In genomic region chr9:126471084-126471611, GRCh38 we compare ENCODE assay signal across 9 cellular contexts.
DNase-seq lines count a peak whose midpoint lies in the region; ATAC-seq and TF ChIP-seq lines count a peak whose summit lies in the region.
"Had no signal": no experiment of that assay in that cellular context is flagged by ENCODE, and none has a peak within 500 bp of the region (broad histone marks: within the 10 kb centered on the region; RNA-seq: fewer than 3 reads in every experiment).

No MANE protein-coding gene starts in this region.

- no TSS peak for BruUV-seq in MCF 10A (replicated peaks; lab: Mats Ljungman, UMichigan)
- no TSS peak for BruUV-seq in mammary epithelial cell (replicated peaks; lab: Mats Ljungman, UMichigan)

- intact Hi-C loops in MCF 10A (cut with micrococcal nuclease), result no loop called here
- intact Hi-C loops in mammary epithelial cell (cut with micrococcal nuclease), result no loop called here
- intact Hi-C loops in left ventricle myocardium superior (cut with micrococcal nuclease), result no loop called here

- H3K27ac Mint-ChIP-seq in MCF 10A (ENCODE audit: low read depth, unreplicated experiment), result no peak overlapping the region
- peak overlapping the region; percentile 76 for H3K27ac Mint-ChIP-seq in activated T-helper 17 cell treated with anti-CD3 and anti-CD28 coated beads, Interleukin-2, amount 50 U/mL, for 72 hours

- no peak overlapping the region for H2AFZ ChIP-seq in mammary epithelial cell (ENCODE audit: low read depth, low read length)

- no peaks in the 10 kb centered on the region for H3K4me1 ChIP-seq in mammary epithelial cell (ENCODE audit: insufficient read depth, low read length)

- in situ Hi-C loops in mammary epithelial cell (cut with MboI; ENCODE audit: low sequenced_read_pairs in 2 of 2), result no loop called here

- no peaks in the 10 kb centered on the region for H3K79me2 ChIP-seq in mammary epithelial cell (ENCODE audit: insufficient read depth, low read length)

- H3K36me3 ChIP-seq in mammary epithelial cell (ENCODE audit: insufficient read depth, low read length), result no peaks in the 10 kb centered on the region

- H3K9ac ChIP-seq in mammary epithelial cell (ENCODE audit: insufficient read depth, low read length), result no peak overlapping the region

- no peaks in the 10 kb centered on the region for H3K27me3 ChIP-seq in mammary epithelial cell (ENCODE audit: insufficient read depth, low read length)

- no peaks in the 10 kb centered on the region for H3K9me3 ChIP-seq in mammary epithelial cell (replicated peaks; ENCODE audit: insufficient read depth, low read length)

- TF ChIP-seq CTCF in MCF 10A (IDR thresholded peaks at IDR 0.05; ENCODE audit: unreplicated experiment) (no peak), mammary epithelial cell (conservative IDR thresholded peaks at IDR 0.05 in 1 of 2, IDR thresholded peaks at IDR 0.05 in 1 of 2; ENCODE audit: extremely low read depth in 1 of 2, insufficient read depth in 1 of 2, low read depth in 1 of 2, low read length in 2 of 2) (no peak)

- H3K9me3 Mint-ChIP-seq in MCF 10A (ENCODE audit: unreplicated experiment), result no peaks in the 10 kb centered on the region
- no peaks in the 10 kb centered on the region for H3K9me3 Mint-ChIP-seq in activated T-helper 17 cell treated with anti-CD3 and anti-CD28 coated beads, Interleukin-2, amount 50 U/mL, for 72 hours

- 91% methylated on average over 15 of the region's 16 CpGs for WGBS in mammary epithelial cell (ENCODE audit: low coverage, missing lambda C conversion rate)

- H3K27me3 Mint-ChIP-seq in MCF 10A (ENCODE audit: insufficient read depth, unreplicated experiment), result no peaks in the 10 kb centered on the region
- no peaks in the 10 kb centered on the region for H3K27me3 Mint-ChIP-seq in activated T-helper 17 cell treated with anti-CD3 and anti-CD28 coated beads, Interleukin-2, amount 50 U/mL, for 72 hours

- dilution Hi-C loops in mammary epithelial cell (cut with HindIII; ENCODE audit: low sequenced_read_pairs), result loop anchor here (5.0 kb wide), 1 partner anchor 44 kb away; no protein-coding TSS in a partner anchor

- peak; percentile 95 for ATAC-seq in activated T-helper 17 cell treated with anti-CD3 and anti-CD28 coated beads, Interleukin-2, amount 50 U/mL, for 72 hours (replicated peaks)
- ATAC-seq in left ventricle myocardium superior, result peak; percentile 82

- peaks cover 6% of the 10 kb centered on the region for H3K36me3 Mint-ChIP-seq in MCF 10A (ENCODE audit: insufficient read depth, unreplicated experiment)
- H3K36me3 Mint-ChIP-seq in activated T-helper 17 cell treated with anti-CD3 and anti-CD28 coated beads, Interleukin-2, amount 50 U/mL, for 72 hours (ENCODE audit: low read depth), result peaks cover 7% of the 10 kb centered on the region

- peak; percentile 54 for DNase-seq in MCF 10A (ENCODE audit: unreplicated experiment)
- DNase-seq in mammary epithelial cell, result no peak
- DNase-seq in OCI-M1 (lab: John Stamatoyannopoulos, UW), result peak; percentile 90
- peak; percentile 67 for DNase-seq in left ventricle myocardium superior
- peak; percentile 43 for DNase-seq in stimulated activated CD4-positive, alpha-beta T cell treated with anti-CD3 and anti-CD28 coated beads, Interleukin-4, amount 100 ng/mL, for 1 hour
- no peak for DNase-seq in AG08396 (ENCODE audit: low spot score)
- DNase-seq in GOT3 (lab: John Stamatoyannopoulos, UW), result no peak

- H3K4me3 Mint-ChIP-seq in MCF 10A (ENCODE audit: unreplicated experiment), result no peak overlapping the region
- peak overlapping the region; percentile 77 for H3K4me3 Mint-ChIP-seq in activated T-helper 17 cell treated with anti-CD3 and anti-CD28 coated beads, Interleukin-2, amount 50 U/mL, for 72 hours

- POLR2A ChIA-PET in MCF 10A (lab: Yijun Ruan, JAX), result no interaction called here

- no peaks in the 10 kb centered on the region for H4K20me1 ChIP-seq in mammary epithelial cell (ENCODE audit: insufficient read depth, low read length)

- H3K4me2 ChIP-seq in mammary epithelial cell (ENCODE audit: insufficient read depth, low read depth, low read length), result no peak overlapping the region

- H3K27ac ChIP-seq in mammary epithelial cell (ENCODE audit: insufficient read depth, low read depth, low read length), result no peak overlapping the region
- H3K27ac ChIP-seq: 22Rv1 had no signal

- CTCF ChIA-PET in MCF 10A (lab: Yijun Ruan, JAX), result interaction anchor here (1.0 to 2.0 kb wide), 2 partner anchors 20 to 87 kb away, joined by 4 to 6 read pairs; no protein-coding TSS in a partner anchor
- CTCF ChIA-PET in mammary epithelial cell (lab: Charles Lee; ENCODE audit: low non-redundant PET), result no interaction called here

- no peak overlapping the region for H3K4me3 ChIP-seq in mammary epithelial cell (replicated peaks in 1 of 3; ENCODE audit: insufficient read depth in 1 of 3, low read depth in 2 of 3, low read length in 3 of 3)

- peaks cover 13% of the 10 kb centered on the region for H3K4me1 Mint-ChIP-seq in MCF 10A (ENCODE audit: insufficient read depth, unreplicated experiment)
- peaks cover 48% of the 10 kb centered on the region for H3K4me1 Mint-ChIP-seq in activated T-helper 17 cell treated with anti-CD3 and anti-CD28 coated beads, Interleukin-2, amount 50 U/mL, for 72 hours

Comparison
In these comparisons a context has a peak if more than half of its experiments do, and no peak if none do; other contexts are left out.
1. DNase-seq: peak in MCF 10A (single experiment), OCI-M1 (single experiment), left ventricle myocardium superior (single experiment) and stimulated activated CD4-positive, alpha-beta T cell treated with anti-CD3 and anti-CD28 coated beads, Interleukin-4, amount 100 ng/mL, for 1 hour (single experiment); none in mammary epithelial cell (single experiment), AG08396 (single experiment) and GOT3 (single experiment).